ENCODE assay signal across 26 cellular contexts in the genomic region with DNA sequence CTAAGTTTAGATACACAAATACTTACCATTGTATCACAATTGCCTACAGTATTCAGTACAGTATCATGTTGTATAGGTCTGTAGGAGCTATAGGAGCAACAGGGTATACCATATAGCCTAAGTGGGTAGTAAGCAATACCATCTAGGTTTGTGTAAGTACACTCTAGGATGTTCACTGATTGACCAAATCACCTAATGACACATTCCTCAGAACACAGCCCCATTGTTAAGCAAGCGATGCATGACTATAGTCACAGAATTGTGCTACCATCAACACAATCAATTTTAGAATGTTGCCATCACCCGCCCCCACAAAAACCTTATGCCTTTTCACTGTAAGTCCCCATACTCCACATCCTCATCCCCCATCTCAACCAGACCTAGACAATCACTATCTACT. TPM values are rescaled to one million over a fixed set of nuclear protein-coding genes. Genes with fewer than 3 reads are reported as not detected.
"Had no signal": no experiment of that assay in that cellular context is flagged by ENCODE, and none has a peak within 500 bp of the region (broad histone marks: within the 10 kb centered on the region; RNA-seq: fewer than 3 reads in every experiment).

No MANE protein-coding gene starts in this region.

- H3K9me3 Mint-ChIP-seq: neural progenitor cell had no signal

- H3K27ac ChIP-seq: dorsolateral prefrontal cortex, hepatocyte, neural progenitor cell, ovary, right atrium auricular region, sigmoid colon, skin epidermis, stomach, thoracic aorta, transverse colon had no signal

- H3K9me3 ChIP-seq: ovary, sigmoid colon, thoracic aorta, transverse colon had no signal

- H3K4me1 ChIP-seq: neural progenitor cell, right atrium auricular region, sigmoid colon, stomach, transverse colon had no signal

- H3K27me3 Mint-ChIP-seq: naive thymus-derived CD4-positive, alpha-beta T cell had no signal

- H3K36me3 Mint-ChIP-seq: neural progenitor cell had no signal

- H3K27ac Mint-ChIP-seq: naive thymus-derived CD4-positive, alpha-beta T cell; neural progenitor cell had no signal

- H3K36me3 ChIP-seq: neural progenitor cell, ovary, right atrium auricular region, sigmoid colon, stomach, thoracic aorta, transverse colon had no signal

- H3K4me3 ChIP-seq: dorsolateral prefrontal cortex, hepatocyte, neural progenitor cell, ovary, right atrium auricular region, sigmoid colon, skin epidermis, stomach, thoracic aorta, transverse colon had no signal

- H3K27me3 ChIP-seq: dorsolateral prefrontal cortex, hepatocyte, neural progenitor cell, ovary, right atrium auricular region, sigmoid colon, stomach, transverse colon had no signal

- ATAC-seq: left colon; left ventricle myocardium superior; naive thymus-derived CD4-positive, alpha-beta T cell had no signal

- H3K4me1 Mint-ChIP-seq: neural progenitor cell had no signal

- DNase-seq: cortex of kidney; dorsolateral prefrontal cortex; effector CD8-positive, alpha-beta T cell; foreskin melanocyte; head of caudate nucleus; kidney; left colon; left ventricle myocardium superior; naive thymus-derived CD4-positive, alpha-beta T cell; nucleus accumbens; ovary; sigmoid colon; stimulated activated CD4-positive, alpha-beta T cell treated with anti-CD3 and anti-CD28 coated beads, Interleukin-2, amount 100 ng/mL, for 24 hours; stomach; substantia nigra; transverse colon had no signal

- H3K4me3 Mint-ChIP-seq: naive thymus-derived CD4-positive, alpha-beta T cell; neural progenitor cell had no signal

RNA-seq across cellular contexts. Expression of a gene that starts 41.7 kb away (rescaled TPM):
- total RNA-seq: dorsolateral prefrontal cortex; hepatocyte; kidney; left colon; left ventricle myocardium superior; lung microvascular endothelial cell; mesenteric fat pad; naive thymus-derived CD4-positive, alpha-beta T cell; ovary; posterior vena cava; right atrium auricular region; sigmoid colon; stomach; thoracic aorta; transverse colon; ureter had no signal
- polyA plus RNA-seq: esophagus; hepatocyte; naive thymus-derived CD4-positive, alpha-beta T cell; ovary; sigmoid colon; stomach had no signal

RNA-seq across cellular contexts. Expression of a gene that starts 52.9 kb away (rescaled TPM):
- total RNA-seq: left colon; left ventricle myocardium superior; naive thymus-derived CD4-positive, alpha-beta T cell; posterior vena cava; right atrium auricular region; sigmoid colon; thoracic aorta; transverse colon had no signal
- polyA plus RNA-seq: naive thymus-derived CD4-positive, alpha-beta T cell had no signal
